Comparison of ENCODE assay signal across 12 cellular contexts in genomic region chr10:49593564-49593875, GRCh38. TPM values are rescaled to one million over a fixed set of nuclear protein-coding genes. Genes with fewer than 3 reads are reported as not detected.
DNase-seq lines count a peak whose midpoint lies in the region; ATAC-seq and TF ChIP-seq lines count a peak whose summit lies in the region.
"Had no signal": no experiment of that assay in that cellular context is flagged by ENCODE, and none has a peak within 500 bp of the region (broad histone marks: within the 10 kb centered on the region; RNA-seq: fewer than 3 reads in every experiment).

No MANE protein-coding gene starts in this region.

- peaks cover 2% of the 10 kb centered on the region for H3K4me1 Mint-ChIP-seq in activated CD8-positive, alpha-beta T cell treated with anti-CD3 and anti-CD28 coated beads, Interleukin-2, amount 10 ng/mL, durations not matched to agents 7 days and 5 days (ENCODE audit: low read depth)

- no peak overlapping the region for H3K27ac ChIP-seq in right atrium auricular region
- H3K27ac ChIP-seq in HCT116 (ENCODE audit: low read depth, low read length), result no peak overlapping the region
- H3K27ac ChIP-seq: Peyer's patch, SJCRH30 had no signal

- H3K9me3 ChIP-seq in right atrium auricular region (peaks cover 0 to 4% of the 10 kb centered on the region in 2 donors), HCT116 (ENCODE audit: control insufficient read depth in 1 of 2, insufficient read depth in 1 of 2, low read depth in 1 of 2, low read length in 2 of 2) (no peaks in the 10 kb centered on the region)
- H3K9me3 ChIP-seq: BE2C, Peyer's patch, SJCRH30 had no signal

- H4K20me1 ChIP-seq in HCT116 (ENCODE audit: insufficient read depth), result no peaks in the 10 kb centered on the region

- BruUV-seq in HCT116 (replicated peaks; lab: Mats Ljungman, UMichigan), result no TSS peak

- H3K36me3 Mint-ChIP-seq in activated CD8-positive, alpha-beta T cell treated with anti-CD3 and anti-CD28 coated beads, Interleukin-2, amount 10 ng/mL, durations not matched to agents 7 days and 5 days (ENCODE audit: low read depth), result no peaks in the 10 kb centered on the region

- H3K9ac ChIP-seq in HCT116 (ENCODE audit: low read length), result no peak overlapping the region

- TF ChIP-seq POLR2A in HCT116 (IDR thresholded peaks at IDR 0.05; ENCODE audit: borderline replicate concordance, extremely low read depth, insufficient read depth, insufficient read length) (no peak), lower leg skin (IDR thresholded peaks at IDR 0.05) (no peak)

- H3K4me2 ChIP-seq in HCT116 (ENCODE audit: low read length), result no peak overlapping the region

- H3K36me3 ChIP-seq in right atrium auricular region (no peaks in the 10 kb centered on the region), HCT116 (ENCODE audit: control insufficient read depth in 1 of 2, insufficient read depth in 2 of 2, low read length in 2 of 2) (no peaks in the 10 kb centered on the region)
- H3K36me3 ChIP-seq: BE2C, Peyer's patch, SJCRH30 had no signal

- DNase-seq in right atrium auricular region (ENCODE audit: low spot score), result peak; percentile 38
- no peak for DNase-seq in left ventricle myocardium superior
- no peak for DNase-seq in HCT116 (ENCODE audit: low read depth, low spot score)
- peak; percentile 12 to 73 for DNase-seq in lower leg skin (ENCODE audit: low spot score in 2 of 2)
- no peak for DNase-seq in NCI-H510A (lab: John Stamatoyannopoulos, UW)
- no peak for DNase-seq in activated CD8-positive, alpha-beta T cell treated with anti-CD3 and anti-CD28 coated beads, Interleukin-2, amount 10 ng/mL, durations not matched to agents 7 days and 5 days
- DNase-seq: GOT3 had no signal

- whole genome bisulfite sequencing in lower leg skin, 2 donors, result 85 to 92% methylated on average over 6 of the region's 6 CpGs

- H3K4me1 ChIP-seq in right atrium auricular region, result no peaks in the 10 kb centered on the region
- no peaks in the 10 kb centered on the region for H3K4me1 ChIP-seq in HCT116 (ENCODE audit: control insufficient read depth in 1 of 2, insufficient read depth in 2 of 2, low read length in 2 of 2)
- H3K4me1 ChIP-seq: Peyer's patch, SJCRH30 had no signal

- CTCF ChIA-PET in HCT116 (lab: Charles Lee), result interaction anchor here (0.9 to 1.7 kb wide), 8 partner anchors 9 to 682 kb away, joined by 3 to 7 read pairs (median 4); no protein-coding TSS in a partner anchor
- CTCF ChIA-PET in activated CD8-positive, alpha-beta T cell treated with anti-CD3 and anti-CD28 coated beads, Interleukin-2, amount 10 ng/mL, durations not matched to agents 7 days and 5 days (lab: Charles Lee), result interaction anchor here (0.9 to 2.0 kb wide), 21 partner anchors 8 to 682 kb away, joined by 3 to 15 read pairs (median 5); partner anchors contain the start of gene ERCC6

- TF ChIP-seq CTCF in right atrium auricular region (IDR thresholded peaks at IDR 0.05), result no peak
- no peak for TF ChIP-seq CTCF in HCT116 (IDR thresholded peaks at IDR 0.05 in 2 of 3, conservative IDR thresholded peaks at IDR 0.05 in 1 of 3; ENCODE audit: borderline replicate concordance in 1 of 3, insufficient read depth in 1 of 3, low read depth in 2 of 3, low read length in 2 of 3)
- TF ChIP-seq CTCF in lower leg skin (IDR thresholded peaks at IDR 0.05), result no peak

- H3K4me3 Mint-ChIP-seq in activated CD8-positive, alpha-beta T cell treated with anti-CD3 and anti-CD28 coated beads, Interleukin-2, amount 10 ng/mL, durations not matched to agents 7 days and 5 days, result no peak overlapping the region

- no peaks in the 10 kb centered on the region for H3K27me3 ChIP-seq in right atrium auricular region
- H3K27me3 ChIP-seq in HCT116 (ENCODE audit: insufficient read depth, low read length), result no peaks in the 10 kb centered on the region
- H3K27me3 ChIP-seq: BE2C, Peyer's patch had no signal

- H3K9me3 Mint-ChIP-seq in activated CD8-positive, alpha-beta T cell treated with anti-CD3 and anti-CD28 coated beads, Interleukin-2, amount 10 ng/mL, durations not matched to agents 7 days and 5 days (ENCODE audit: insufficient read depth), result no peaks in the 10 kb centered on the region

- peaks cover 10% of the 10 kb centered on the region for H3K27me3 Mint-ChIP-seq in activated CD8-positive, alpha-beta T cell treated with anti-CD3 and anti-CD28 coated beads, Interleukin-2, amount 10 ng/mL, durations not matched to agents 7 days and 5 days (ENCODE audit: low read depth)

- POLR2A ChIA-PET in HCT116 (lab: Charles Lee), result no interaction called here
- POLR2A ChIA-PET in activated CD8-positive, alpha-beta T cell treated with anti-CD3 and anti-CD28 coated beads, Interleukin-2, amount 10 ng/mL, durations not matched to agents 7 days and 5 days (lab: Charles Lee), result interaction anchor here (0.9 kb wide), 1 partner anchor 54 kb away, joined by 3 read pairs; no protein-coding TSS in a partner anchor

- H3K27ac Mint-ChIP-seq in activated CD8-positive, alpha-beta T cell treated with anti-CD3 and anti-CD28 coated beads, Interleukin-2, amount 10 ng/mL, durations not matched to agents 7 days and 5 days, result no peak overlapping the region

- no peaks in the 10 kb centered on the region for H3K79me2 ChIP-seq in HCT116 (ENCODE audit: insufficient read depth, low read length)

- ATAC-seq in left ventricle myocardium superior (no peak), HCT116 (peak; percentile 16; the same call in 1 of the 2 replicates), HG03354 (IDR thresholded peaks at IDR 0.05; ENCODE audit: poor library complexity, severe bottlenecking, unreplicated experiment) (no peak)
- no peak for ATAC-seq in activated CD8-positive, alpha-beta T cell treated with anti-CD3 and anti-CD28 coated beads, Interleukin-2, amount 10 ng/mL, durations not matched to agents 7 days and 5 days

- H2AFZ ChIP-seq in HCT116 (ENCODE audit: low read depth, low read length, poor library complexity, severe bottlenecking), result no peak overlapping the region

- H3K4me3 ChIP-seq in right atrium auricular region, result no peak overlapping the region
- H3K4me3 ChIP-seq in HCT116 (replicated peaks in 1 of 2; ENCODE audit: low read depth in 1 of 2, low read length in 2 of 2), result no peak overlapping the region
- H3K4me3 ChIP-seq in lower leg skin (ENCODE audit: low read depth, poor library complexity, severe bottlenecking), result no peak overlapping the region
- H3K4me3 ChIP-seq: GM12878, Peyer's patch, SJCRH30 had no signal

- RAD21 ChIA-PET in HCT116 (lab: Charles Lee; ENCODE audit: low non-redundant PET in 1 of 2, low total read pairs in 2 of 2, uncharacterized antibody in 2 of 2, unreplicated experiment in 2 of 2), result no interaction called here

- intact Hi-C loops in left ventricle myocardium superior (cut with micrococcal nuclease), result no loop called here
- intact Hi-C loops in HCT116 (cut with micrococcal nuclease), result loop anchor here (5.0 kb wide), 1 partner anchor 324 kb away; no protein-coding TSS in a partner anchor
- intact Hi-C loops in lower leg skin (cut with DNase I; ENCODE audit: low total_unique reads), result no loop called here

- H3K9me2 ChIP-seq in HCT116 (ENCODE audit: insufficient read depth), result no peaks in the 10 kb centered on the region

- no peak for TF ChIP-seq RAD21 in HCT116 (IDR thresholded peaks at IDR 0.05; ENCODE audit: low read depth)

TF ChIP-seq in HCT116, 20 proteins besides CTCF, POLR2A, EP300 and RAD21 (continues in another document):
- TF ChIP-seq JUND (IDR thresholded peaks at IDR 0.05) (no peak), ATF3 (IDR thresholded peaks at IDR 0.05) (no peak), EZH2phosphoT487 (IDR thresholded peaks at IDR 0.05; ENCODE audit: borderline replicate concordance) (no peak), CEBPB (IDR thresholded peaks at IDR 0.05; ENCODE audit: low read depth) (no peak), YY1 (IDR thresholded peaks at IDR 0.05; ENCODE audit: extremely low read depth, insufficient replicate concordance, low read depth, low read length) (no peak), POLR2AphosphoS5 (IDR thresholded peaks at IDR 0.05; ENCODE audit: low read depth, low read length) (no peak), MAX (IDR thresholded peaks at IDR 0.05) (no peak), SIN3A (IDR thresholded peaks at IDR 0.05; ENCODE audit: low read depth) (no peak), TCF7L2 (IDR thresholded peaks at IDR 0.05; ENCODE audit: borderline replicate concordance, extremely low read depth, insufficient read depth, insufficient read length) (no peak), ZNF274 (IDR thresholded peaks at IDR 0.05; ENCODE audit: low read depth, low read length) (no peak), ELF1 (IDR thresholded peaks at IDR 0.05; ENCODE audit: borderline replicate concordance, low read depth) (no peak), EZH2 (IDR thresholded peaks at IDR 0.05) (no peak)

RNA-seq across cellular contexts. Expression of gene SLC18A3, which starts 16.6 kb away (rescaled TPM):
- total RNA-seq in right atrium auricular region, result not detected
- total RNA-seq in left ventricle myocardium superior, result not detected
- total RNA-seq in HCT116 (2021; ENCODE audit: unreplicated experiment), result not detected
- not detected in 2 replicates for polyA plus RNA-seq in HCT116 (2012)
- total RNA-seq in lower leg skin, result not detected
- total RNA-seq in activated CD8-positive, alpha-beta T cell treated with anti-CD3 and anti-CD28 coated beads, Interleukin-2, amount 10 ng/mL, durations not matched to agents 7 days and 5 days, result not detected
- total RNA-seq: GM12878, SJCRH30 had no signal
- polyA plus RNA-seq: GM12878 had no signal

RNA-seq across cellular contexts. Expression of gene CHAT, which starts 20.3 kb away (rescaled TPM):
- total RNA-seq in right atrium auricular region, result not detected
- total RNA-seq in left ventricle myocardium superior, result not detected
- total RNA-seq in HCT116 (2021; ENCODE audit: unreplicated experiment), result not detected
- polyA plus RNA-seq in HCT116 (2012), result not detected in 2 replicates
- not detected for total RNA-seq in lower leg skin
- not detected for total RNA-seq in activated CD8-positive, alpha-beta T cell treated with anti-CD3 and anti-CD28 coated beads, Interleukin-2, amount 10 ng/mL, durations not matched to agents 7 days and 5 days
- total RNA-seq: GM12878, SJCRH30 had no signal
- polyA plus RNA-seq: GM12878 had no signal

RNA-seq across cellular contexts. Expression of gene ERCC6, which starts 54.6 kb away (rescaled TPM):
- total RNA-seq in right atrium auricular region (10 to 100 TPM; 11.5 to 12.0 TPM), left ventricle myocardium superior (25.1 TPM), HCT116 (2021; ENCODE audit: unreplicated experiment) (16.4 TPM), lower leg skin (10 to 100 TPM; 22.7 to 29.7 (median 23.6) TPM)
- 5.8 and 9.2 TPM in 2 replicates for polyA plus RNA-seq in HCT116 (2012)
- 10 to 100 TPM; 20.5 to 20.6 TPM for total RNA-seq in activated CD8-positive, alpha-beta T cell treated with anti-CD3 and anti-CD28 coated beads, Interleukin-2, amount 10 ng/mL, durations not matched to agents 7 days and 5 days

Comparison
In these comparisons a context has a peak if more than half of its experiments do, and no peak if none do; other contexts are left out.
1. DNase-seq: peak in right atrium auricular region (single experiment) and lower leg skin (2 of 2); none in left ventricle myocardium superior (single experiment), HCT116 (single experiment), NCI-H510A (single experiment) and activated CD8-positive, alpha-beta T cell treated with anti-CD3 and anti-CD28 coated beads, Interleukin-2, amount 10 ng/mL, durations not matched to agents 7 days and 5 days (single experiment).